Comparison of ENCODE assay signal across 24 cellular contexts in the genomic region with DNA sequence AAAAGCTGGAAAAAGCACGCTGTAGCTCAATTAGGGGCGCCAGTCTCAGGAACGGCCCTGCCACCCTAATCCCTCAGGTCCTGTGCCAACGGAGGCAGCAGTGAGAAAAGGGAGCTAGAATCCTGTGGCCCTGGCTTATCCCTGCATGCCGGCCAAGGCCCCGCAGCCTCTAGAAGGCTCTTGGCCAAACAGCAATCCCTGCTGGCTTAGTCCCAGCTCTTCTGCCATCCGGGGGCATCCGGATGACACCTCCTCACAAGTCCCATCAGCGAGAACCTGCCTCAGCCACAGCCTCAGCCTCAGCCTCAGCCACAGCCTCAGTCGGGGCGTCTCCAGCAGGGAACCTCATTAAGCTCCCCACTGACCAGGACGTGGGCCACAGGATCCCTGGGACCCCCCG.
DNase-seq lines count a peak whose midpoint lies in the region; ATAC-seq and TF ChIP-seq lines count a peak whose summit lies in the region.
"Had no signal": no experiment of that assay in that cellular context is flagged by ENCODE, and none has a peak within 500 bp of the region (broad histone marks: within the 10 kb centered on the region; RNA-seq: fewer than 3 reads in every experiment).

No MANE protein-coding gene starts in this region.

- H3K56ac ChIP-seq in mesendoderm (ENCODE audit: low read length): no peak overlapping the region

- TF ChIP-seq EP300 in sigmoid colon (IDR thresholded peaks at IDR 0.05): no peak

- no peak overlapping the region for H4K5ac ChIP-seq in mesendoderm (ENCODE audit: low read length)

- intact Hi-C loops in Right ventricle myocardium superior (cut with DNase I): no loop called here
- intact Hi-C loops in sigmoid colon (cut with DNase I): no loop called here
- intact Hi-C loops in posterior vena cava (cut with DNase I): no loop called here

- no peak for TF ChIP-seq POLR2A in sigmoid colon (IDR thresholded peaks at IDR 0.05)

- H3K4me1 ChIP-seq in cardiac muscle cell (ENCODE audit: low read depth): peaks cover 25% of the 10 kb centered on the region
- H3K4me1 ChIP-seq in mesodermal cell (ENCODE audit: control insufficient read depth, insufficient read depth, low read length, poor library complexity, severe bottlenecking): peaks cover 31% of the 10 kb centered on the region
- peaks cover 0 to 67% (median 52%) of the 10 kb centered on the region in 4 donors for H3K4me1 ChIP-seq in sigmoid colon
- peaks cover 13% of the 10 kb centered on the region for H3K4me1 ChIP-seq in mesendoderm (ENCODE audit: control insufficient read depth, low read depth, low read length)

- no peak for ATAC-seq in Right ventricle myocardium superior (ENCODE audit: poor library complexity)
- ATAC-seq: activated T-cell treated with anti-CD3 and anti-CD28 coated beads, Interleukin-2, amount 50 U/mL, for 72 hours; CD8-positive, alpha-beta T cell; right lobe of liver had no signal

- no peak overlapping the region for H3K4me2 ChIP-seq in mesendoderm (ENCODE audit: low read length)

- H3K27me3 ChIP-seq in cardiac muscle cell (no peaks in the 10 kb centered on the region), sigmoid colon (no peaks in the 10 kb centered on the region), mesendoderm (ENCODE audit: insufficient read depth, low read length, poor library complexity) (no peaks in the 10 kb centered on the region)
- H3K27me3 ChIP-seq: right lobe of liver had no signal

- no peak overlapping the region for H2BK5ac ChIP-seq in mesendoderm (ENCODE audit: low read length)

- no peak overlapping the region for H3K23ac ChIP-seq in mesendoderm (ENCODE audit: low read length)

- TF ChIP-seq CTCF in cardiac muscle cell (IDR thresholded peaks at IDR 0.05; ENCODE audit: low read depth, low read length) (no peak), sigmoid colon (IDR thresholded peaks at IDR 0.05) (no peak)

- H3K36me3 ChIP-seq in cardiac muscle cell: no peaks in the 10 kb centered on the region
- H3K36me3 ChIP-seq in mesodermal cell (ENCODE audit: control insufficient read depth, insufficient read depth, low read length): peaks cover 21% of the 10 kb centered on the region
- no peaks in the 10 kb centered on the region for H3K36me3 ChIP-seq in sigmoid colon
- no peaks in the 10 kb centered on the region for H3K36me3 ChIP-seq in mesendoderm (ENCODE audit: control insufficient read depth, insufficient read depth, low read length)
- H3K36me3 ChIP-seq: right lobe of liver had no signal

- no peak overlapping the region for H3K18ac ChIP-seq in mesendoderm (ENCODE audit: low read length)

- H4K8ac ChIP-seq in mesendoderm (ENCODE audit: low read depth, low read length): no peak overlapping the region

- H3K4me3 ChIP-seq in cardiac muscle cell (no peak overlapping the region), mesodermal cell (ENCODE audit: extremely low read depth, insufficient read depth, low read length, poor library complexity, severe bottlenecking) (no peak overlapping the region), sigmoid colon (no peak overlapping the region), mesendoderm (ENCODE audit: low read length) (no peak overlapping the region)
- H3K4me3 ChIP-seq: right lobe of liver had no signal

- H3K79me2 ChIP-seq in mesendoderm (ENCODE audit: control insufficient read depth, insufficient read depth, low read length): peaks cover 54% of the 10 kb centered on the region

- 95 to 96% methylated on average over 9 to 12 of the region's 13 CpGs for WGBS in mesodermal cell (ENCODE audit: insufficient coverage in 2 of 2), 2 experiments
- 83 to 85% methylated on average over 13 of the region's 13 CpGs for WGBS in sigmoid colon, 2 donors
- WGBS in mesendoderm (ENCODE audit: extremely low coverage, insufficient coverage, low lambda C conversion rate): no CpG with 5 or more reads among the region's 13 CpGs

- H3K9me3 ChIP-seq in cardiac muscle cell (ENCODE audit: low read depth) (no peaks in the 10 kb centered on the region), mesodermal cell (ENCODE audit: control insufficient read depth, low read length) (no peaks in the 10 kb centered on the region), sigmoid colon (no peaks in the 10 kb centered on the region)
- H3K9me3 ChIP-seq: right lobe of liver had no signal

- no peak overlapping the region for H2BK15ac ChIP-seq in mesendoderm (replicated peaks; ENCODE audit: low read depth)

- H2AK5ac ChIP-seq in mesendoderm (ENCODE audit: low read length): no peak overlapping the region

- no peak overlapping the region for H3K4ac ChIP-seq in mesendoderm (ENCODE audit: low read depth, low read length)

- H3K27ac ChIP-seq in cardiac muscle cell (peak overlapping the region; percentile 61), mesodermal cell (ENCODE audit: low read depth, low read length, severe bottlenecking) (peak overlapping the region; percentile 70), sigmoid colon (peak overlapping the region in 3 of 4 donors; percentile 80 to 89 (median 89)), mesendoderm (ENCODE audit: low read depth, low read length) (no peak overlapping the region)
- H3K27ac ChIP-seq: 22Rv1, right lobe of liver had no signal

- no peak overlapping the region for H3K9ac ChIP-seq in mesendoderm (ENCODE audit: low read length)

- DNase-seq in cardiac muscle cell (ENCODE audit: low read depth in 1 of 2, low spot score in 1 of 2) (no peak), Right ventricle myocardium superior (no peak), sigmoid colon (no peak), NCI-H1092 (lab: John Stamatoyannopoulos, UW) (no peak), posterior vena cava (ENCODE audit: low spot score) (no peak), NCI-H1930 (lab: John Stamatoyannopoulos, UW) (no peak), mesendoderm (no peak)
- DNase-seq: activated naive CD4-positive, alpha-beta T cell treated with anti-CD3 and anti-CD28 coated beads, Interleukin-2, amount 10 ng/mL, durations not matched to agents 7 days and 5 days; activated T-cell treated with anti-CD3 and anti-CD28 coated beads, Interleukin-2, amount 50 U/mL, for 72 hours; anterior cingulate cortex; CD8-positive, alpha-beta T cell; central memory CD4-positive, alpha-beta T cell; DMS153; erythroblast; islet precursor cell; Kasumi-1; NCI-H1092 treated with DMSO at 0.1 percent for 48 hours; NCI-H2081 treated with DMSO at 0.1 percent for 48 hours; NCI-H446; right lobe of liver; SHP77; T-helper 1 cell had no signal

- no peak overlapping the region for H2BK120ac ChIP-seq in mesendoderm (ENCODE audit: low read depth, low read length)

- peaks cover 46% of the 10 kb centered on the region for H3K79me1 ChIP-seq in mesendoderm (ENCODE audit: low read length)
